Comparison of ENCODE assay signal across 8 cellular contexts in the genomic region with DNA sequence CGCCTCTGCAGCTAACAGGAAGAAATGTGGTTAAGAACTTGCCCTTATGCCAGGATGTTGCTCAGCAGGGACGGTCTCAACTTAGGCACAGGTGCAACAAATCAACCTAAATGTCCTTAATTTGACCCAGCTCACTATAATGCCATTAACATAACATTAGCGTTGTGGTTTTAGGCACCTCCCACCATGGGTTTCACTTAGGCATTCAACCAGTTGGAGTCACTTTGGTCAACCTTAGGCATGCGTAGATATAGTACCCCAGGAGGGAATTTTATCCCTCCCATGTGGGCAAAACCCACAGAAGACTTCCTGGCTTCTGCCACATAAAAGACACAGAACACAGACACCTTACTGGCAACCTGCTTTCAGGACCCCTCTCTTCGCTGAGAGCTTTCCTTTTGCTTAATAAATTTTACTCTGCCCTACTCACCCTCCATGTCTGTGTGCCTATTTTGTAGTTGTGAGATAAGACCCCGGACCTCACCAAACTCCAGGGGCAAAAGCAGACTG. TPM values are rescaled to one million over a fixed set of nuclear protein-coding genes. Genes with fewer than 3 reads are reported as not detected.
A peak's percentile ranks its signal among the peaks of the same experiment; 100 is the strongest.
DNase-seq lines count a peak whose midpoint lies in the region; ATAC-seq, FAIRE-seq and TF ChIP-seq lines count a peak whose summit lies in the region.

No MANE protein-coding gene starts in this region.

- TF ChIP-seq EP300 in HepG2 (IDR thresholded peaks at IDR 0.05; ENCODE audit: low read depth in 2 of 2, low read length in 2 of 2) (no peak), HepG2 (CRISPR knock-in tag; IDR thresholded peaks at IDR 0.05; ENCODE audit: borderline replicate concordance) (no peak)

- POLR2A ChIA-PET in activated CD4-positive, alpha-beta T cell treated with anti-CD3 and anti-CD28 coated beads for 36 hours (lab: Charles Lee): interaction anchor here (1.2 kb wide), 1 partner anchor 9 kb away, joined by 6 read pairs; the partner anchor contains the start of gene ERAP1
- POLR2A ChIA-PET in HepG2 (lab: Yijun Ruan, JAX): no interaction called here

- H3K27ac ChIP-seq in HepG2 (ENCODE audit: extremely low read length, insufficient read depth, low read length): no peak overlapping the region

- peak overlapping the region; percentile 71 for H3K4me3 Mint-ChIP-seq in activated CD4-positive, alpha-beta T cell treated with anti-CD3 and anti-CD28 coated beads for 36 hours

- H3K36me3 Mint-ChIP-seq in activated CD4-positive, alpha-beta T cell treated with anti-CD3 and anti-CD28 coated beads for 36 hours (ENCODE audit: low read depth): no peaks in the 10 kb centered on the region

- ATAC-seq in HG03432 (IDR thresholded peaks at IDR 0.05; ENCODE audit: unreplicated experiment): peak; percentile 94
- peak; percentile 82 for ATAC-seq in activated CD4-positive, alpha-beta T cell treated with anti-CD3 and anti-CD28 coated beads for 36 hours
- ATAC-seq in HepG2: no peak

- H3K36me3 ChIP-seq in HepG2 (replicated peaks in 1 of 2; ENCODE audit: control insufficient read depth in 1 of 2, insufficient read depth in 2 of 2, low read length in 2 of 2): no peaks in the 10 kb centered on the region

- H3K4me3 ChIP-seq in HepG2 (replicated peaks in 1 of 3; ENCODE audit: insufficient read depth in 1 of 3, low read depth in 2 of 3, low read length in 3 of 3): no peak overlapping the region

- DNase-seq in NOMO-1 (lab: John Stamatoyannopoulos, UW; ENCODE audit: unreplicated experiment in 2 of 2) (peak; percentile 34 to 53), NOMO-1 treated with dmso at 0.1 percent for 144 hours (lab: John Stamatoyannopoulos, UW; ENCODE audit: unreplicated experiment) (no peak), HepG2 (ENCODE audit: low spot score) (no peak), NCI-H345 (lab: John Stamatoyannopoulos, UW) (no peak), COLO829 (ENCODE audit: low spot score) (no peak), NCI-H1694 (lab: John Stamatoyannopoulos, UW) (no peak)
- peak; percentile 54 for DNase-seq in activated CD4-positive, alpha-beta T cell treated with anti-CD3 and anti-CD28 coated beads for 36 hours

- intact Hi-C loops in activated CD4-positive, alpha-beta T cell treated with anti-CD3 and anti-CD28 coated beads for 36 hours (cut with DNase I, micrococcal nuclease): loop anchor here in 1 of 2 experiments (1.0 to 10.0 kb wide), 2 partner anchors 8 to 952 kb away; no protein-coding TSS in a partner anchor
- intact Hi-C loops in HepG2 (cut with micrococcal nuclease; ENCODE audit: unreplicated experiment): no loop called here

- no peak for FAIRE-seq in HepG2 (lab: Jason Lieb, UNC)

- H3K4me1 ChIP-seq in HepG2 (ENCODE audit: insufficient read depth, low read length): peaks cover 5% of the 10 kb centered on the region

- no peaks in the 10 kb centered on the region for H3K27me3 ChIP-seq in HepG2 (ENCODE audit: control insufficient read depth in 1 of 2, insufficient read depth in 2 of 2, low read length in 2 of 2)

- WGBS in HepG2 (ENCODE audit: low lambda C conversion rate): 64% methylated on average over 6 of the region's 6 CpGs

- TF ChIP-seq CTCF in HepG2 (CRISPR knock-in tag; IDR thresholded peaks at IDR 0.05): no peak

- H3K79me2 ChIP-seq in HepG2 (ENCODE audit: insufficient read depth, low read length): no peaks in the 10 kb centered on the region

- CTCF ChIA-PET in activated CD4-positive, alpha-beta T cell treated with anti-CD3 and anti-CD28 coated beads for 36 hours (lab: Charles Lee): interaction anchor here (0.5 to 1.1 kb wide), 4 partner anchors 9 to 345 kb away, joined by 3 to 4 read pairs (median 3); partner anchors contain the start of gene ERAP1
- CTCF ChIA-PET in HepG2 (lab: Yijun Ruan, JAX; ENCODE audit: low intra/inter-chr PET ratio, low total read pairs): no interaction called here

- H2AFZ ChIP-seq in HepG2 (ENCODE audit: low read length): no peak overlapping the region

- no peaks in the 10 kb centered on the region for H4K20me1 ChIP-seq in HepG2 (ENCODE audit: insufficient read depth, low read length)

- no peaks in the 10 kb centered on the region for H3K9me3 ChIP-seq in HepG2 (ENCODE audit: low read length)

- BruUV-seq in HepG2 (replicated peaks; lab: Mats Ljungman, UMichigan): no TSS peak

- H3K4me2 ChIP-seq in HepG2 (ENCODE audit: low read depth, low read length): peak overlapping the region; percentile 33; the same call in 1 of the 2 replicates

- in situ Hi-C loops in HepG2 (cut with HindIII; ENCODE audit: extremely low pct_ligation_motif_present, low pct_unique_long_range_greater_than_20kb): no loop called here

- H3K9ac ChIP-seq in HepG2 (ENCODE audit: insufficient read depth, low read depth, low read length): no peak overlapping the region

- no peak for TF ChIP-seq RAD21 in HepG2 (CRISPR knock-in tag; IDR thresholded peaks at IDR 0.05)

- H3K27ac Mint-ChIP-seq in activated CD4-positive, alpha-beta T cell treated with anti-CD3 and anti-CD28 coated beads for 36 hours: peak overlapping the region; percentile 90

- peaks cover 59% of the 10 kb centered on the region for H3K4me1 Mint-ChIP-seq in activated CD4-positive, alpha-beta T cell treated with anti-CD3 and anti-CD28 coated beads for 36 hours

- no peaks in the 10 kb centered on the region for H3K9me3 Mint-ChIP-seq in activated CD4-positive, alpha-beta T cell treated with anti-CD3 and anti-CD28 coated beads for 36 hours (ENCODE audit: low read depth)

- no peak for TF ChIP-seq POLR2A in HepG2 (IDR thresholded peaks at IDR 0.05; ENCODE audit: insufficient read depth in 1 of 2, low read depth in 2 of 2, low read length in 2 of 2)

- no peaks in the 10 kb centered on the region for H3K27me3 Mint-ChIP-seq in activated CD4-positive, alpha-beta T cell treated with anti-CD3 and anti-CD28 coated beads for 36 hours

RNA-seq across cellular contexts. Expression of gene ERAP1, which starts 8.7 kb away (rescaled TPM):
- total RNA-seq in activated CD4-positive, alpha-beta T cell treated with anti-CD3 and anti-CD28 coated beads for 36 hours: 10 to 100 TPM; 56.4 to 98.7 TPM
- total RNA-seq in HepG2 (2016; rRNA removed; fragmentation: Illumina TruSeq; extraction: Trizol): 13.8 and 21.0 TPM in 2 replicates
- 2.0 TPM in 2 replicates for total RNA-seq in HepG2 (2016; cell fraction: cytosol; rRNA removed; fragmentation: Illumina TruSeq; extraction: Trizol; ENCODE audit: low read depth)
- 11.5 and 18.8 TPM in 2 replicates for total RNA-seq in HepG2 (2016; cell fraction: insoluble cytoplasmic fraction; rRNA removed; fragmentation: Illumina TruSeq; extraction: Trizol)
- 5.1 and 5.4 TPM in 2 replicates for total RNA-seq in HepG2 (2016; cell fraction: membrane; rRNA removed; fragmentation: Illumina TruSeq; extraction: Trizol)
- total RNA-seq in HepG2 (2016; cell fraction: nucleus; rRNA removed; fragmentation: Illumina TruSeq; extraction: Trizol): 33.0 and 34.9 TPM in 2 replicates
- 44.4 and 52.2 TPM in 2 replicates for polyA plus RNA-seq in HepG2 (2011; rRNA removed)
- polyA plus RNA-seq in HepG2 (2011; cell fraction: cytosol; rRNA removed): 26.1 and 29.4 TPM in 2 replicates
- 38.8 and 46.1 TPM in 2 replicates for polyA plus RNA-seq in HepG2 (2011; cell fraction: nucleus; rRNA removed)
- 28.1 and 31.0 TPM in 2 replicates for polyA plus RNA-seq in HepG2 (2012)
- polyA plus RNA-seq in HepG2 (2016; cell fraction: cytosol; fragmentation: Illumina TruSeq; extraction: Trizol; ENCODE audit: low read depth): 0.70 and 1.2 TPM in 2 replicates
- polyA plus RNA-seq in HepG2 (2016; cell fraction: insoluble cytoplasmic fraction; fragmentation: Illumina TruSeq; extraction: Trizol; ENCODE audit: low read depth): 9.4 and 9.5 TPM in 2 replicates
- 2.2 and 3.1 TPM in 2 replicates for polyA plus RNA-seq in HepG2 (2016; cell fraction: membrane; fragmentation: Illumina TruSeq; extraction: Trizol; ENCODE audit: low read depth)
- polyA plus RNA-seq in HepG2 (2016; cell fraction: nucleus; fragmentation: Illumina TruSeq; extraction: Trizol; ENCODE audit: insufficient read depth, low read depth): 23.4 and 26.5 TPM in 2 replicates
- 74.8 and 88.4 TPM in 2 replicates for polyA minus RNA-seq in HepG2 (2011; rRNA and poly(A)+ RNA removed; ENCODE audit: low replicate concordance)
- 27.5 and 57.6 TPM in 2 replicates for polyA minus RNA-seq in HepG2 (2011; cell fraction: cytosol; rRNA and poly(A)+ RNA removed)
- polyA minus RNA-seq in HepG2 (2011; cell fraction: nucleus; rRNA and poly(A)+ RNA removed): 69.9 and 74.5 TPM in 2 replicates

RNA-seq across cellular contexts. Expression of gene ERAP2, which starts 59.8 kb away (rescaled TPM):
- total RNA-seq in activated CD4-positive, alpha-beta T cell treated with anti-CD3 and anti-CD28 coated beads for 36 hours: 10 to 100 TPM; 57.3 to 60.7 TPM
- total RNA-seq in HepG2 (2016; rRNA removed; fragmentation: Illumina TruSeq; extraction: Trizol): 12.8 and 16.6 TPM in 2 replicates
- 2.9 and 3.2 TPM in 2 replicates for total RNA-seq in HepG2 (2016; cell fraction: cytosol; rRNA removed; fragmentation: Illumina TruSeq; extraction: Trizol; ENCODE audit: low read depth)
- total RNA-seq in HepG2 (2016; cell fraction: insoluble cytoplasmic fraction; rRNA removed; fragmentation: Illumina TruSeq; extraction: Trizol): 12.2 and 17.5 TPM in 2 replicates
- total RNA-seq in HepG2 (2016; cell fraction: membrane; rRNA removed; fragmentation: Illumina TruSeq; extraction: Trizol): 4.6 and 5.8 TPM in 2 replicates
- 24.6 and 25.0 TPM in 2 replicates for total RNA-seq in HepG2 (2016; cell fraction: nucleus; rRNA removed; fragmentation: Illumina TruSeq; extraction: Trizol)
- polyA plus RNA-seq in HepG2 (2011; rRNA removed): 12.5 and 12.8 TPM in 2 replicates
- 6.7 and 9.8 TPM in 2 replicates for polyA plus RNA-seq in HepG2 (2011; cell fraction: cytosol; rRNA removed)
- polyA plus RNA-seq in HepG2 (2011; cell fraction: nucleus; rRNA removed): 4.3 and 5.6 TPM in 2 replicates
- 6.6 and 7.6 TPM in 2 replicates for polyA plus RNA-seq in HepG2 (2012)
- 0.45 and 0.54 TPM in 2 replicates for polyA plus RNA-seq in HepG2 (2016; cell fraction: cytosol; fragmentation: Illumina TruSeq; extraction: Trizol; ENCODE audit: low read depth)
- polyA plus RNA-seq in HepG2 (2016; cell fraction: insoluble cytoplasmic fraction; fragmentation: Illumina TruSeq; extraction: Trizol; ENCODE audit: low read depth): 7.8 and 8.4 TPM in 2 replicates
- 1.5 and 2.1 TPM in 2 replicates for polyA plus RNA-seq in HepG2 (2016; cell fraction: membrane; fragmentation: Illumina TruSeq; extraction: Trizol; ENCODE audit: low read depth)
- polyA plus RNA-seq in HepG2 (2016; cell fraction: nucleus; fragmentation: Illumina TruSeq; extraction: Trizol; ENCODE audit: insufficient read depth, low read depth): 15.5 and 16.2 TPM in 2 replicates
- 14.6 and 24.3 TPM in 2 replicates for polyA minus RNA-seq in HepG2 (2011; rRNA and poly(A)+ RNA removed; ENCODE audit: low replicate concordance)
- polyA minus RNA-seq in HepG2 (2011; cell fraction: cytosol; rRNA and poly(A)+ RNA removed): 9.4 and 9.8 TPM in 2 replicates
- polyA minus RNA-seq in HepG2 (2011; cell fraction: nucleus; rRNA and poly(A)+ RNA removed): 29.4 and 34.1 TPM in 2 replicates

Comparison
In these comparisons a context has a peak if more than half of its experiments do, and no peak if none do; other contexts are left out.
1. DNase-seq: peak in NOMO-1 (2 of 2) and activated CD4-positive, alpha-beta T cell treated with anti-CD3 and anti-CD28 coated beads for 36 hours (single experiment); none in NOMO-1 treated with dmso at 0.1 percent for 144 hours (single experiment), HepG2 (single experiment), NCI-H345 (single experiment), COLO829 (single experiment) and NCI-H1694 (single experiment).